Comparison of ENCODE assay signal across 29 cellular contexts in the genomic region with DNA sequence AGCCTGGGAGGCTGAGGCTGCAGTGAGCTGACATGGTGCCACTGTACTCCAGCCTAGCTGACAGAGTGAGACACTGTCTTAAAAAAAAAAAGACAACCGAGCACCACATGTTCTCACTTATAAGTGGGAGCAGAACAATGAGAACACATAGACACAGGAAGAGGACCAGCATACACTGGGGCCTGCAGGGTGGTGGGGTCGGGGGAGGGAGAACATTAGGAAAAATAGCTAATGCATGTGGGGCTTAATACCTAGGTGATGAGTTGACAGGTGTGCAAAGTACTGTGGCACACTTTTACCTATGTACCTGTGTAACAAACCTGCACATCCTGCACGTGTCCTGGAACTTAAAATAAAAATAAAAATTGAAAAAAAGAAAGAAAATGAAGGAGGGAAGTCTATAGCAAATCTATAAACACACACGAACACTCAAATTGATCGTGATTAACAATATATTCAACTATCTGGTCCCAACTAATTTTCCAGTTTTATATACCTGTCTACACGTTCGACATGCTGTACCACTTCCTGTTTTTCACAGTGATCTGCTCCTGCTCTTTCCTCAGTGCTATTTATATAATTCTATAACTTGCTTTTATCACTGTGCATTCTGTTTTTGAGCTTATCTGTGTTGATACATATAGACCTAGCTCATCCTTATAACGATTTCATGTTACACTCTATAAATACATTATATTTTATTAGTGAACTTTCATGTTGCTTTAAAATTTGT. TPM values are rescaled to one million over a fixed set of nuclear protein-coding genes. Genes with fewer than 3 reads are reported as not detected.
A peak's percentile ranks its signal among the peaks of the same experiment; 100 is the strongest.
DNase-seq lines count a peak whose midpoint lies in the region; ATAC-seq, FAIRE-seq and TF ChIP-seq lines count a peak whose summit lies in the region.
"Had no signal": no experiment of that assay in that cellular context is flagged by ENCODE, and none has a peak within 500 bp of the region (broad histone marks: within the 10 kb centered on the region; RNA-seq: fewer than 3 reads in every experiment).

No MANE protein-coding gene starts in this region.

- no peaks in the 10 kb centered on the region for H3K9me3 ChIP-seq in ovary
- H3K9me3 ChIP-seq: ascending aorta, esophagus squamous epithelium, mucosa of descending colon, right atrium auricular region, suprapubic skin had no signal

- peaks cover 11% of the 10 kb centered on the region for H3K36me3 Mint-ChIP-seq in activated naive CD4-positive, alpha-beta T cell treated with anti-CD3 and anti-CD28 coated beads for 36 hours (ENCODE audit: low read depth)
- peaks cover 2% of the 10 kb centered on the region for H3K36me3 Mint-ChIP-seq in activated CD8-positive, alpha-beta T cell treated with anti-CD3 and anti-CD28 coated beads, Interleukin-2, amount 10 ng/mL, durations not matched to agents 7 days and 5 days (ENCODE audit: low read depth)
- peaks cover 0 to 9% (median 0%) of the 10 kb centered on the region in 3 donors for H3K36me3 Mint-ChIP-seq in immature natural killer cell

- H3K4me1 Mint-ChIP-seq in activated naive CD4-positive, alpha-beta T cell treated with anti-CD3 and anti-CD28 coated beads for 36 hours (ENCODE audit: low read depth), result peaks cover 62% of the 10 kb centered on the region
- H3K4me1 Mint-ChIP-seq in activated CD8-positive, alpha-beta T cell treated with anti-CD3 and anti-CD28 coated beads, Interleukin-2, amount 10 ng/mL, durations not matched to agents 7 days and 5 days (ENCODE audit: low read depth), result peaks cover 17% of the 10 kb centered on the region
- peaks cover 36 to 38% of the 10 kb centered on the region in 2 donors for H3K4me1 Mint-ChIP-seq in immature natural killer cell

- no peak overlapping the region for H3K27ac ChIP-seq in ovary
- H3K27ac ChIP-seq: ascending aorta; BLaER1 treated with 17β-estradiol and CSF1 and Interleukin-3, amounts not matched to agents 10 nM and 100 nM; esophagus squamous epithelium; right atrium auricular region; RWPE1; suprapubic skin had no signal

- TF ChIP-seq CTCF in ovary (IDR thresholded peaks at IDR 0.05), result no peak

- peak overlapping the region; percentile 61 for H3K4me3 Mint-ChIP-seq in activated naive CD4-positive, alpha-beta T cell treated with anti-CD3 and anti-CD28 coated beads for 36 hours
- no peak overlapping the region for H3K4me3 Mint-ChIP-seq in activated CD8-positive, alpha-beta T cell treated with anti-CD3 and anti-CD28 coated beads, Interleukin-2, amount 10 ng/mL, durations not matched to agents 7 days and 5 days
- H3K4me3 Mint-ChIP-seq in immature natural killer cell, result peak overlapping the region in 4 of 5 donors; percentile 18 to 41 (median 33)
- H3K4me3 Mint-ChIP-seq: dendritic cell treated with granulocyte-macrophage colony-stimulating factor and Interleukin-4, amounts not matched to agents 40 ng/mL and 50 ng/mL, for 4 days; neural crest cell had no signal

- CTCF ChIA-PET in activated naive CD4-positive, alpha-beta T cell treated with anti-CD3 and anti-CD28 coated beads for 36 hours (lab: Charles Lee), result interaction anchor here (0.6 to 1.2 kb wide), 4 partner anchors 19 to 224 kb away, joined by 3 to 4 read pairs (median 3); no protein-coding TSS in a partner anchor
- CTCF ChIA-PET in activated CD8-positive, alpha-beta T cell treated with anti-CD3 and anti-CD28 coated beads, Interleukin-2, amount 10 ng/mL, durations not matched to agents 7 days and 5 days (lab: Charles Lee), result interaction anchor here (0.7 kb wide), 1 partner anchor 33 kb away, joined by 3 read pairs; no protein-coding TSS in a partner anchor

- WGBS in ovary, 3 donors, result 46 to 62% (median 49%) methylated on average over 8 of the region's 8 CpGs

- TF ChIP-seq POLR2A in GM12891 (IDR thresholded peaks at IDR 0.05; ENCODE audit: low read depth, low read length) (no peak), ovary (IDR thresholded peaks at IDR 0.05) (no peak)

- no peak for TF ChIP-seq EP300 in ovary (IDR thresholded peaks at IDR 0.05)

- FAIRE-seq in GM12891 (lab: Jason Lieb, UNC), result no peak
- FAIRE-seq: GM12892 had no signal

- ATAC-seq in activated CD8-positive, alpha-beta T cell treated with anti-CD3 and anti-CD28 coated beads, Interleukin-2, amount 10 ng/mL, durations not matched to agents 7 days and 5 days, result no peak
- ATAC-seq: mucosa of descending colon had no signal

- H3K4me3 ChIP-seq in ovary, result no peak overlapping the region
- H3K4me3 ChIP-seq: ascending aorta; BLaER1 treated with 17β-estradiol and CSF1 and Interleukin-3, amounts not matched to agents 10 nM and 100 nM; esophagus squamous epithelium; mucosa of descending colon; right atrium auricular region; suprapubic skin had no signal

- intact Hi-C loops in activated naive CD4-positive, alpha-beta T cell treated with anti-CD3 and anti-CD28 coated beads for 36 hours (cut with micrococcal nuclease), result no loop called here
- intact Hi-C loops in ovary (cut with DNase I), result no loop called here

- H3K27ac Mint-ChIP-seq in activated naive CD4-positive, alpha-beta T cell treated with anti-CD3 and anti-CD28 coated beads for 36 hours, result peak overlapping the region; percentile 83
- H3K27ac Mint-ChIP-seq in activated CD8-positive, alpha-beta T cell treated with anti-CD3 and anti-CD28 coated beads, Interleukin-2, amount 10 ng/mL, durations not matched to agents 7 days and 5 days, result peak overlapping the region; percentile 54
- peak overlapping the region in 1 of 6 donors; percentile 17 for H3K27ac Mint-ChIP-seq in immature natural killer cell
- H3K27ac Mint-ChIP-seq: dendritic cell treated with granulocyte-macrophage colony-stimulating factor and Interleukin-4, amounts not matched to agents 40 ng/mL and 50 ng/mL, for 4 days had no signal

- POLR2A ChIA-PET in activated CD8-positive, alpha-beta T cell treated with anti-CD3 and anti-CD28 coated beads, Interleukin-2, amount 10 ng/mL, durations not matched to agents 7 days and 5 days (lab: Charles Lee), result no interaction called here

- H3K36me3 ChIP-seq in ovary, result no peaks in the 10 kb centered on the region
- H3K36me3 ChIP-seq: ascending aorta; BLaER1 treated with 17β-estradiol and CSF1 and Interleukin-3, amounts not matched to agents 10 nM and 100 nM; esophagus squamous epithelium; right atrium auricular region; suprapubic skin had no signal

- H3K9me3 Mint-ChIP-seq in activated naive CD4-positive, alpha-beta T cell treated with anti-CD3 and anti-CD28 coated beads for 36 hours, result peaks cover 3% of the 10 kb centered on the region
- H3K9me3 Mint-ChIP-seq in activated CD8-positive, alpha-beta T cell treated with anti-CD3 and anti-CD28 coated beads, Interleukin-2, amount 10 ng/mL, durations not matched to agents 7 days and 5 days (ENCODE audit: insufficient read depth), result no peaks in the 10 kb centered on the region
- peaks cover 0 to 3% (median 0%) of the 10 kb centered on the region in 6 donors for H3K9me3 Mint-ChIP-seq in immature natural killer cell
- H3K9me3 Mint-ChIP-seq: dendritic cell treated with granulocyte-macrophage colony-stimulating factor and Interleukin-4, amounts not matched to agents 40 ng/mL and 50 ng/mL, for 4 days had no signal

- no peak for DNase-seq in activated naive CD4-positive, alpha-beta T cell treated with anti-CD3 and anti-CD28 coated beads for 36 hours
- no peak for DNase-seq in activated naive CD4-positive, alpha-beta T cell treated with Interleukin-2 at 50 U/mL for 16 hours
- DNase-seq in GM12891 (ENCODE audit: insufficient read length, low spot score) (no peak), immature natural killer cell (no peak), CD1c-positive myeloid dendritic cell (ENCODE audit: extremely low spot score) (no peak), ureter (ENCODE audit: low spot score) (no peak), ovary (no peak)
- no peak for DNase-seq in activated CD8-positive, alpha-beta T cell treated with anti-CD3 and anti-CD28 coated beads, Interleukin-2, amount 10 ng/mL, durations not matched to agents 7 days and 5 days
- DNase-seq: activated CD4-positive, alpha-beta T cell treated with anti-CD3 and anti-CD28 coated beads for 48 hours; activated gamma-delta T cell treated with Interleukin-2 at 50 U/mL for 16 hours; EL; esophagus squamous epithelium; foreskin melanocyte; MM.1S; mucosa of descending colon; NCI-H1436; NCI-H2107; NCI-H446; NCI-H82; stimulated activated CD4-positive, alpha-beta T cell treated with anti-CD3 and anti-CD28 coated beads, Interleukin-2, amount 100 ng/mL, for 48 hours had no signal

- H3K27me3 Mint-ChIP-seq in activated naive CD4-positive, alpha-beta T cell treated with anti-CD3 and anti-CD28 coated beads for 36 hours (ENCODE audit: low read depth), result no peaks in the 10 kb centered on the region
- H3K27me3 Mint-ChIP-seq in activated CD8-positive, alpha-beta T cell treated with anti-CD3 and anti-CD28 coated beads, Interleukin-2, amount 10 ng/mL, durations not matched to agents 7 days and 5 days (ENCODE audit: low read depth), result no peaks in the 10 kb centered on the region
- peaks cover 0 to 3% (median 0%) of the 10 kb centered on the region in 3 donors for H3K27me3 Mint-ChIP-seq in immature natural killer cell (ENCODE audit: low read depth in 3 of 3)

- no peaks in the 10 kb centered on the region for H3K4me1 ChIP-seq in ovary (ENCODE audit: insufficient read depth)
- H3K4me1 ChIP-seq: ascending aorta, esophagus squamous epithelium, right atrium auricular region, suprapubic skin had no signal

- no peaks in the 10 kb centered on the region for H3K27me3 ChIP-seq in ovary
- H3K27me3 ChIP-seq: ascending aorta; BLaER1 treated with 17β-estradiol and CSF1 and Interleukin-3, amounts not matched to agents 10 nM and 100 nM; esophagus squamous epithelium; right atrium auricular region; suprapubic skin had no signal

TF ChIP-seq in GM12891, 5 proteins besides CTCF, POLR2A, EP300 and RAD21:
- no peak for TF ChIP-seq TAF1 (IDR thresholded peaks at IDR 0.05; ENCODE audit: low read depth, low read length)
- peak; percentile 70 for TF ChIP-seq SPI1 (IDR thresholded peaks at IDR 0.05; ENCODE audit: low read depth, low read length)

RNA-seq across cellular contexts. Expression of a gene that starts 27.2 kb away (rescaled TPM):
- total RNA-seq in activated naive CD4-positive, alpha-beta T cell treated with anti-CD3 and anti-CD28 coated beads for 36 hours, result 1 to 10 TPM; 7.0 to 9.1 TPM
- not detected for polyA plus RNA-seq in GM12891 (2012; ENCODE audit: low read depth, missing spikeins)
- total RNA-seq in activated CD8-positive, alpha-beta T cell treated with anti-CD3 and anti-CD28 coated beads, Interleukin-2, amount 10 ng/mL, durations not matched to agents 7 days and 5 days, result 1 to 10 TPM in 1 of 2 experiments, under 1 TPM in 1; 0.73 to 1.2 TPM
- polyA plus RNA-seq in immature natural killer cell, result 10 to 100 TPM in 2 of 3 donors, 1 to 10 TPM in 1; 6.3 to 18.8 (median 13.6) TPM
- 1.9 TPM for total RNA-seq in ureter
- 1 to 10 TPM in 1 of 7 donors, under 1 TPM in 4, not detected in 2; 0.45 to 1.3 (median 0.82) TPM for total RNA-seq in ovary
- polyA plus RNA-seq in ovary, result 1 to 10 TPM in 1 of 2 donors, under 1 TPM in 1; 0.50 to 3.5 TPM
- total RNA-seq: ascending aorta, esophagus squamous epithelium, HT-29 had no signal
